In the genomic region with DNA sequence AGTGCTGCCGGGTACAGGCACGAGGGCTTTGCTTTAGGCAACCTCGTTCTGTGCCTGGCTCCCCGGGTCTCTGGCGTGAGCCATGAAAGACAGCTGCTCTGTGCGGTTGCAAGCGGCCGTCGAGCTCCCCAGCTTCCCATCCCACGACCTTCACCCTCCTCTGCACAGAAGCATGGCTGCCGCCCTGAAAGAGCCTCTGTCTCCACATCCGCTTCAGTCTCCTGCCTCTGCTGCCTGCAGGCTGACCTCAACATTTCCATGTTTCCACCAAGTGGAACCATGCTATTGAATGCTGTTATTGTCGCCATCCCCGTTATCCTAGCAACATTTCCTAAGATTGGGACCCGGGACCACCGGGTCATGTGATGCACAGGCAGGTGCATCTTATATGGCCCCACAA, we compare ENCODE assay signal across 14 cellular contexts. TPM values are rescaled to one million over a fixed set of nuclear protein-coding genes. Genes with fewer than 3 reads are reported as not detected.
A peak's percentile ranks its signal among the peaks of the same experiment; 100 is the strongest.
DNase-seq lines count a peak whose midpoint lies in the region; ATAC-seq and TF ChIP-seq lines count a peak whose summit lies in the region.
"Had no signal": no experiment of that assay in that cellular context is flagged by ENCODE, and none has a peak within 500 bp of the region (broad histone marks: within the 10 kb centered on the region; RNA-seq: fewer than 3 reads in every experiment).

No MANE protein-coding gene starts in this region.

- H3K4me2 ChIP-seq in DOHH2 (ENCODE audit: low read length) (peak overlapping the region; percentile 79), OCI-LY3 (ENCODE audit: low read length) (peak overlapping the region; percentile 81), mammary epithelial cell (ENCODE audit: insufficient read depth, low read depth, low read length) (no peak overlapping the region)
- H3K4me2 ChIP-seq: KMS-11 had no signal

- CTCF ChIA-PET in mammary epithelial cell (lab: Charles Lee; ENCODE audit: low non-redundant PET) = no interaction called here

- DNase-seq in mucosa of descending colon (no peak), COR-L47 (lab: John Stamatoyannopoulos, UW) (no peak), mammary epithelial cell (no peak), kidney tubule cell (ENCODE audit: low spot score) (no peak)
- no peak for DNase-seq in activated CD8-positive, alpha-beta memory T cell treated with anti-CD3 and anti-CD28 coated beads, Interleukin-2, amount 50 U/mL, for 4 hours
- DNase-seq: GDM1, NCI-H2081, pancreas, PC-3 had no signal

- no peak overlapping the region for H2AFZ ChIP-seq in OCI-LY3 (ENCODE audit: low read depth, low read length)
- H2AFZ ChIP-seq in mammary epithelial cell (ENCODE audit: low read depth, low read length) = no peak overlapping the region

- WGBS in mammary epithelial cell (ENCODE audit: low coverage, missing lambda C conversion rate) = 80% methylated on average over 7 of the region's 16 CpGs

- H3K27ac ChIP-seq in DOHH2 (ENCODE audit: low read depth, low read length) (peak overlapping the region; percentile 59), OCI-LY3 (ENCODE audit: low read length) (peak overlapping the region; percentile 88), mammary epithelial cell (ENCODE audit: insufficient read depth, low read depth, low read length) (no peak overlapping the region)
- H3K27ac ChIP-seq: KMS-11, pancreas, suprapubic skin had no signal

- H3K9ac ChIP-seq in OCI-LY3 (ENCODE audit: low read length) (peak overlapping the region; percentile 52), mammary epithelial cell (ENCODE audit: insufficient read depth, low read length) (no peak overlapping the region)
- H3K9ac ChIP-seq: KMS-11 had no signal

- H3K9me3 ChIP-seq in DOHH2 (ENCODE audit: control insufficient read depth, insufficient read depth, low read length) = no peaks in the 10 kb centered on the region
- no peaks in the 10 kb centered on the region for H3K9me3 ChIP-seq in OCI-LY3 (ENCODE audit: insufficient read depth, low read length)
- H3K9me3 ChIP-seq in mucosa of descending colon = no peaks in the 10 kb centered on the region
- H3K9me3 ChIP-seq in mammary epithelial cell (replicated peaks; ENCODE audit: insufficient read depth, low read length) = no peaks in the 10 kb centered on the region
- H3K9me3 ChIP-seq: pancreas, suprapubic skin had no signal

- no peak for TF ChIP-seq CTCF in DOHH2 (IDR thresholded peaks at IDR 0.05; ENCODE audit: low read depth, low read length, poor library complexity, severe bottlenecking)
- no peak for TF ChIP-seq CTCF in OCI-LY3 (IDR thresholded peaks at IDR 0.05; ENCODE audit: low read depth, low read length)
- no peak for TF ChIP-seq CTCF in mucosa of descending colon (IDR thresholded peaks at IDR 0.05)
- TF ChIP-seq CTCF in mammary epithelial cell (conservative IDR thresholded peaks at IDR 0.05 in 1 of 2, IDR thresholded peaks at IDR 0.05 in 1 of 2; ENCODE audit: extremely low read depth in 1 of 2, insufficient read depth in 1 of 2, low read depth in 1 of 2, low read length in 2 of 2) = no peak

- intact Hi-C loops in mucosa of descending colon (cut with DNase I, micrococcal nuclease) = no loop called here
- intact Hi-C loops in mammary epithelial cell (cut with micrococcal nuclease) = no loop called here

- H4K20me1 ChIP-seq in DOHH2 (ENCODE audit: control insufficient read depth, insufficient read depth, low read depth, low read length) (no peaks in the 10 kb centered on the region), OCI-LY3 (ENCODE audit: insufficient read depth, low read length) (peaks cover 76% of the 10 kb centered on the region), mammary epithelial cell (ENCODE audit: insufficient read depth, low read length) (no peaks in the 10 kb centered on the region)

- dilution Hi-C loops in mammary epithelial cell (cut with HindIII; ENCODE audit: low sequenced_read_pairs) = loop anchor here (5.0 kb wide), 4 partner anchors 39 to 194 kb away; no protein-coding TSS in a partner anchor

- no peaks in the 10 kb centered on the region for H3K27me3 ChIP-seq in DOHH2 (ENCODE audit: control insufficient read depth, low read length)
- no peaks in the 10 kb centered on the region for H3K27me3 ChIP-seq in OCI-LY3 (ENCODE audit: low read depth, low read length)
- H3K27me3 ChIP-seq in mammary epithelial cell (ENCODE audit: insufficient read depth, low read length) = no peaks in the 10 kb centered on the region
- H3K27me3 ChIP-seq: pancreas, suprapubic skin had no signal

- ATAC-seq in GM21381 (IDR thresholded peaks at IDR 0.05; ENCODE audit: unreplicated experiment) (peak; percentile 26), mucosa of descending colon (peak; percentile 25)
- ATAC-seq: PC-3 had no signal

- peaks cover 29% of the 10 kb centered on the region for H3K4me1 ChIP-seq in DOHH2 (ENCODE audit: control insufficient read depth, low read length)
- H3K4me1 ChIP-seq in OCI-LY3 (ENCODE audit: low read length) = peaks cover 79% of the 10 kb centered on the region
- no peaks in the 10 kb centered on the region for H3K4me1 ChIP-seq in mucosa of descending colon (ENCODE audit: low read depth)
- no peaks in the 10 kb centered on the region for H3K4me1 ChIP-seq in mammary epithelial cell (ENCODE audit: insufficient read depth, low read length)
- H3K4me1 ChIP-seq: pancreas had no signal

- no TSS peak for BruUV-seq in mammary epithelial cell (replicated peaks; lab: Mats Ljungman, UMichigan)

- no peaks in the 10 kb centered on the region for H3K9me2 ChIP-seq in DOHH2 (replicated peaks; ENCODE audit: control insufficient read depth, low read length)

- in situ Hi-C loops in mammary epithelial cell (cut with MboI; ENCODE audit: low sequenced_read_pairs in 2 of 2) = no loop called here

- H3F3A ChIP-seq in DOHH2 (ENCODE audit: control insufficient read depth, insufficient read depth) = peaks cover 3% of the 10 kb centered on the region

- H3K79me2 ChIP-seq in DOHH2 (ENCODE audit: control insufficient read depth, low read length) (peaks cover 6% of the 10 kb centered on the region), OCI-LY3 (ENCODE audit: low read length) (peaks cover 98% of the 10 kb centered on the region), mammary epithelial cell (ENCODE audit: insufficient read depth, low read length) (no peaks in the 10 kb centered on the region)

- H3K4me3 ChIP-seq in DOHH2 (ENCODE audit: low read length) (peak overlapping the region; percentile 66), OCI-LY3 (ENCODE audit: low read length) (peak overlapping the region; percentile 58), mucosa of descending colon (no peak overlapping the region), mammary epithelial cell (replicated peaks in 1 of 3; ENCODE audit: insufficient read depth in 1 of 3, low read depth in 2 of 3, low read length in 3 of 3) (no peak overlapping the region)
- H3K4me3 ChIP-seq: pancreas, suprapubic skin had no signal

- H3K36me3 ChIP-seq in DOHH2 (ENCODE audit: control insufficient read depth, low read length) (peaks cover 46% of the 10 kb centered on the region), OCI-LY3 (replicated peaks; ENCODE audit: low read depth, low read length) (peaks cover 61% of the 10 kb centered on the region), mucosa of descending colon (ENCODE audit: low read depth) (no peaks in the 10 kb centered on the region), mammary epithelial cell (ENCODE audit: insufficient read depth, low read length) (no peaks in the 10 kb centered on the region)
- H3K36me3 ChIP-seq: pancreas had no signal

RNA-seq across cellular contexts. Expression of a gene that starts 57.1 kb away (rescaled TPM):
- total RNA-seq in mucosa of descending colon = 10 to 100 TPM; 17.9 to 24.5 (median 18.3) TPM
- total RNA-seq in mammary epithelial cell = 10 to 100 TPM; 18.3 to 21.7 TPM
- polyA plus RNA-seq in mammary epithelial cell = 14.3 TPM
- polyA minus RNA-seq in mammary epithelial cell = 20.8 TPM

Comparison
In these comparisons a context has a peak if more than half of its experiments do, and no peak if none do; other contexts are left out.
1. H3K4me3 ChIP-seq: peak in DOHH2 (single experiment) and OCI-LY3 (single experiment); none in mucosa of descending colon (single experiment) and mammary epithelial cell (0 of 3).